ENCODE assay signal across 14 cellular contexts in genomic region chr1:170214117-170214979, GRCh38.
DNase-seq lines count a peak whose midpoint lies in the region; ATAC-seq and TF ChIP-seq lines count a peak whose summit lies in the region.
"Had no signal": no experiment of that assay in that cellular context is flagged by ENCODE, and none has a peak within 500 bp of the region (broad histone marks: within the 10 kb centered on the region; RNA-seq: fewer than 3 reads in every experiment).

No MANE protein-coding gene starts in this region.

- H3K36me3 ChIP-seq in thyroid gland (no peaks in the 10 kb centered on the region), MM.1S (replicated peaks; ENCODE audit: insufficient read depth, low read length) (no peaks in the 10 kb centered on the region)
- H3K36me3 ChIP-seq in effector memory CD4-positive, alpha-beta T cell (ENCODE audit: control insufficient read depth, insufficient read depth, low read length) = no peaks in the 10 kb centered on the region
- H3K36me3 ChIP-seq: spleen had no signal

- no peaks in the 10 kb centered on the region for H3K27me3 Mint-ChIP-seq in chondrocyte (ENCODE audit: low read depth)

- no peak overlapping the region for H3K9ac ChIP-seq in MM.1S (ENCODE audit: low read length)

- H3K79me2 ChIP-seq in MM.1S (ENCODE audit: low read length) = no peaks in the 10 kb centered on the region

- ATAC-seq in GM19452 (IDR thresholded peaks at IDR 0.05; ENCODE audit: unreplicated experiment) (peak; percentile 58), HG02981 (IDR thresholded peaks at IDR 0.05; ENCODE audit: unreplicated experiment) (peak; percentile 63)
- no peak for ATAC-seq in activated CD4-positive, CD25-positive, alpha-beta regulatory T cell treated with anti-CD3 and anti-CD28 coated beads, Interleukin-2, amount 50 U/mL, for 24 hours

- no peaks in the 10 kb centered on the region for H3K9me3 Mint-ChIP-seq in chondrocyte (ENCODE audit: low read depth)
- H3K9me3 Mint-ChIP-seq: activated naive CD4-positive, alpha-beta T cell treated with anti-CD3 and anti-CD28 coated beads, Interleukin-2, amount 50 U/mL, for 72 hours had no signal

- H3K4me3 ChIP-seq in thyroid gland (replicated peaks in 1 of 3) (no peak overlapping the region), MM.1S (ENCODE audit: low read length) (no peak overlapping the region)
- H3K4me3 ChIP-seq in effector memory CD4-positive, alpha-beta T cell (ENCODE audit: insufficient read depth, low read depth, low read length, poor library complexity, severe bottlenecking) = no peak overlapping the region
- H3K4me3 ChIP-seq: spleen had no signal

- no peak for DNase-seq in chondrocyte (ENCODE audit: low spot score)
- DNase-seq in thyroid gland = no peak
- DNase-seq in effector memory CD4-positive, alpha-beta T cell = no peak
- no peak for DNase-seq in MM.1S
- DNase-seq in KG1 (lab: John Stamatoyannopoulos, UW) = no peak
- DNase-seq: mesendoderm, spleen, substantia nigra had no signal

- H3K4me3 Mint-ChIP-seq in chondrocyte (ENCODE audit: unreplicated experiment) = no peak overlapping the region

- no peaks in the 10 kb centered on the region for H4K20me1 ChIP-seq in MM.1S (ENCODE audit: insufficient read depth, low read length)

- H3K9me2 ChIP-seq in MM.1S (replicated peaks; ENCODE audit: insufficient read depth, low read length) = no peaks in the 10 kb centered on the region

- TF ChIP-seq CTCF in chondrocyte (IDR thresholded peaks at IDR 0.05) (no peak), thyroid gland (IDR thresholded peaks at IDR 0.05) (no peak), MM.1S (IDR thresholded peaks at IDR 0.05; ENCODE audit: low read length) (no peak)

- no peaks in the 10 kb centered on the region for H3K27me3 ChIP-seq in thyroid gland
- H3K27me3 ChIP-seq in effector memory CD4-positive, alpha-beta T cell (replicated peaks; ENCODE audit: control insufficient read depth, insufficient read depth, low read length, poor library complexity, severe bottlenecking) = peaks cover 8% of the 10 kb centered on the region
- no peaks in the 10 kb centered on the region for H3K27me3 ChIP-seq in MM.1S (replicated peaks; ENCODE audit: insufficient read depth, low read length)

- peak overlapping the region; percentile 2 for H3K27ac Mint-ChIP-seq in chondrocyte (ENCODE audit: unreplicated experiment)

- intact Hi-C loops in thyroid gland (cut with DNase I) = no loop called here

- H3K4me1 ChIP-seq in thyroid gland = no peaks in the 10 kb centered on the region
- H3K4me1 ChIP-seq in effector memory CD4-positive, alpha-beta T cell (ENCODE audit: control insufficient read depth, insufficient read depth, low read length, poor library complexity, severe bottlenecking) = no peaks in the 10 kb centered on the region
- H3K4me1 ChIP-seq in MM.1S (ENCODE audit: low read length) = no peaks in the 10 kb centered on the region
- H3K4me1 ChIP-seq: spleen had no signal

- H3K27ac ChIP-seq in thyroid gland (peak overlapping the region in 2 of 3 donors; percentile 8 to 20), MM.1S (ENCODE audit: low read length) (no peak overlapping the region)
- H3K27ac ChIP-seq in effector memory CD4-positive, alpha-beta T cell (ENCODE audit: insufficient read depth, low read length, poor library complexity, severe bottlenecking) = no peak overlapping the region
- H3K27ac ChIP-seq: epithelial cell of prostate, spleen, VCaP had no signal

- no peaks in the 10 kb centered on the region for H3F3A ChIP-seq in MM.1S (ENCODE audit: insufficient read depth, low read length)

- H3K9me3 ChIP-seq in thyroid gland = no peaks in the 10 kb centered on the region
- no peaks in the 10 kb centered on the region for H3K9me3 ChIP-seq in effector memory CD4-positive, alpha-beta T cell (ENCODE audit: control insufficient read depth, low read length)
- H3K9me3 ChIP-seq in MM.1S (replicated peaks; ENCODE audit: insufficient read depth, low read length) = no peaks in the 10 kb centered on the region
- H3K9me3 ChIP-seq: spleen had no signal

- no peaks in the 10 kb centered on the region for H3K36me3 Mint-ChIP-seq in chondrocyte (ENCODE audit: low read depth)
- H3K36me3 Mint-ChIP-seq: activated naive CD4-positive, alpha-beta T cell treated with anti-CD3 and anti-CD28 coated beads, Interleukin-2, amount 50 U/mL, for 72 hours had no signal

- H3K4me1 Mint-ChIP-seq in chondrocyte (ENCODE audit: low read depth) = peaks cover 26% of the 10 kb centered on the region

- no peak overlapping the region for H3K4me2 ChIP-seq in MM.1S (ENCODE audit: low read depth, low read length)

- WGBS in thyroid gland, 2 donors = 46 to 70% methylated on average over 10 of the region's 10 CpGs

- no peak for TF ChIP-seq POLR2A in thyroid gland (IDR thresholded peaks at IDR 0.05)

- no peak overlapping the region for H2AFZ ChIP-seq in MM.1S (ENCODE audit: low read length)

Comparison
In these comparisons a context has a peak if more than half of its experiments do, and no peak if none do; other contexts are left out.
1. ATAC-seq: peak in GM19452 (single experiment) and HG02981 (single experiment); none in activated CD4-positive, CD25-positive, alpha-beta regulatory T cell treated with anti-CD3 and anti-CD28 coated beads, Interleukin-2, amount 50 U/mL, for 24 hours (0 of 2).
2. H3K27ac ChIP-seq: peak in thyroid gland (2 of 3); none in effector memory CD4-positive, alpha-beta T cell (single experiment) and MM.1S (single experiment).